Comparison of ENCODE assay signal across 1 cellular context in the genomic region with DNA sequence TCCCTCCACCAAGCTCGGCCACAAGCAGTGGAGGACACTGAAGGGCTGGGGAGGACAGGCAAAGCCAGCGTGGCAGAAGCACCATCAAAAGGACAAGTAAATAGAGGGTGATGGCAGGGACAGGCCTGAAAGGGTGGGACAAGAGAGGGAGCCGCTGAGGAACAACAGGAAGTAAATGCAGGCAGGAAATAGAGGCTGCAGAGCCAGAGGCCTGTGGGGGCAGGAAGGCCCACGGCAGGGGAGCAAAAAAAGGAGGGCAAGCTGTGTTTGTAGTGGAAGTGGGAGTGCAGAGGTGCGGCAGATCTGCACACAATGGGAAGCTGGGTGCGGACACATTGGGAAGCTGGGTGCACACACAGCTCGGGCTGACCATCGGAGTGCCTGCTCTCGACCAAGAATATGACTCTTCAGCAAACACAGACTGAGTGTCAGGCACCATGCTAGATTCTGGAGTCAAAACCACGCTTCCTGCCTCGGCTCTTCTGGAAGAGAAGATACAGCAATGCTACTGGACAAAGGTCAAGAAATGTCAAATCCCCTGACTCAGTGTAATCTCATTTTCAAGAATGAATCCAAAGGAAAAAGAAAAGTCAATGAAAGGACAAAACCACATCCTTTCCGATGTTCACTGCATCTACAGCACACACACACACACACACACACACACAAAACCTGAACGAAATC.
A peak's percentile ranks its signal among the peaks of the same experiment; 100 is the strongest.
TF ChIP-seq lines count a peak whose summit lies in the region.

No MANE protein-coding gene starts in this region.

TF ChIP-seq in K562, 482 proteins besides CTCF, POLR2A, EP300 and RAD21 (continued from another document and continues in another):
- TF ChIP-seq HOMEZ (CRISPR knock-in tag; IDR thresholded peaks at IDR 0.05) = no peak
- no peak for TF ChIP-seq ZEB2 (IDR thresholded peaks at IDR 0.05)
- TF ChIP-seq ZBTB17 (CRISPR knock-in tag; IDR thresholded peaks at IDR 0.05) = no peak
- TF ChIP-seq STAG1 (CRISPR knock-in tag; IDR thresholded peaks at IDR 0.05; ENCODE audit: borderline replicate concordance) = no peak
- TF ChIP-seq CXXC5 (CRISPR knock-in tag; IDR thresholded peaks at IDR 0.05) = no peak
- TF ChIP-seq TCFL5 (CRISPR knock-in tag; conservative IDR thresholded peaks at IDR 0.05) = no peak
- TF ChIP-seq HDAC2 (IDR thresholded peaks at IDR 0.05) = no peak
- TF ChIP-seq ZNF347 (CRISPR knock-in tag; IDR thresholded peaks at IDR 0.05; ENCODE audit: low read depth) = no peak
- TF ChIP-seq NFE2L1 (tag; IDR thresholded peaks at IDR 0.05; ENCODE audit: borderline replicate concordance, low read depth) = no peak
- TF ChIP-seq PHTF2 (CRISPR knock-in tag; IDR thresholded peaks at IDR 0.05) = no peak
- TF ChIP-seq HNRNPLL (IDR thresholded peaks at IDR 0.05; ENCODE audit: low read depth, low read length, poor library complexity, severe bottlenecking) = no peak
- TF ChIP-seq RUNX1 (IDR thresholded peaks at IDR 0.05; ENCODE audit: low read depth) = no peak
- no peak for TF ChIP-seq E2F3 (CRISPR knock-in tag; IDR thresholded peaks at IDR 0.05)
- no peak for TF ChIP-seq TBP (optimal IDR thresholded peaks at IDR 0.05; ENCODE audit: low read depth, low read length)
- 0 out of 2 replicates have a peak, but pooled peaks have one; percentile 65 for TF ChIP-seq ZNF175 (CRISPR knock-in tag; IDR thresholded peaks at IDR 0.05; ENCODE audit: low read depth)
- TF ChIP-seq CREB1 (IDR thresholded peaks at IDR 0.05) = no peak
- no peak for TF ChIP-seq CREB1 (CRISPR knock-in tag; IDR thresholded peaks at IDR 0.05)
- TF ChIP-seq GABPB1 (CRISPR knock-in tag; IDR thresholded peaks at IDR 0.05) = no peak
- no peak for TF ChIP-seq MBD2 (IDR thresholded peaks at IDR 0.05; ENCODE audit: borderline replicate concordance, low read depth)
- TF ChIP-seq CHD4 (IDR thresholded peaks at IDR 0.05; ENCODE audit: insufficient read depth, insufficient replicate concordance, low read depth, low read length, poor library complexity, severe bottlenecking) = no peak
- TF ChIP-seq ZNF830 (CRISPR knock-in tag; IDR thresholded peaks at IDR 0.05) = no peak
- no peak for TF ChIP-seq ZFP36 (IDR thresholded peaks at IDR 0.05; ENCODE audit: low read depth, low read length, partially characterized antibody)
- 0 out of 2 replicates have a peak, but pooled peaks have one; percentile 26 for TF ChIP-seq NFIC (IDR thresholded peaks at IDR 0.05)
- TF ChIP-seq ZNF592 (IDR thresholded peaks at IDR 0.05) = peak; percentile 64; the same call in 1 of the 2 replicates
- no peak for TF ChIP-seq HIVEP1 (CRISPR knock-in tag; IDR thresholded peaks at IDR 0.05)
- peak; percentile 83 for TF ChIP-seq ZNF316 (IDR thresholded peaks at IDR 0.05)
- TF ChIP-seq SPI1 (IDR thresholded peaks at IDR 0.05; ENCODE audit: borderline replicate concordance, low read depth, low read length) = no peak
- TF ChIP-seq GTF2F1 (IDR thresholded peaks at IDR 0.05; ENCODE audit: low read depth, low read length) = no peak
- TF ChIP-seq, protein P1, sequence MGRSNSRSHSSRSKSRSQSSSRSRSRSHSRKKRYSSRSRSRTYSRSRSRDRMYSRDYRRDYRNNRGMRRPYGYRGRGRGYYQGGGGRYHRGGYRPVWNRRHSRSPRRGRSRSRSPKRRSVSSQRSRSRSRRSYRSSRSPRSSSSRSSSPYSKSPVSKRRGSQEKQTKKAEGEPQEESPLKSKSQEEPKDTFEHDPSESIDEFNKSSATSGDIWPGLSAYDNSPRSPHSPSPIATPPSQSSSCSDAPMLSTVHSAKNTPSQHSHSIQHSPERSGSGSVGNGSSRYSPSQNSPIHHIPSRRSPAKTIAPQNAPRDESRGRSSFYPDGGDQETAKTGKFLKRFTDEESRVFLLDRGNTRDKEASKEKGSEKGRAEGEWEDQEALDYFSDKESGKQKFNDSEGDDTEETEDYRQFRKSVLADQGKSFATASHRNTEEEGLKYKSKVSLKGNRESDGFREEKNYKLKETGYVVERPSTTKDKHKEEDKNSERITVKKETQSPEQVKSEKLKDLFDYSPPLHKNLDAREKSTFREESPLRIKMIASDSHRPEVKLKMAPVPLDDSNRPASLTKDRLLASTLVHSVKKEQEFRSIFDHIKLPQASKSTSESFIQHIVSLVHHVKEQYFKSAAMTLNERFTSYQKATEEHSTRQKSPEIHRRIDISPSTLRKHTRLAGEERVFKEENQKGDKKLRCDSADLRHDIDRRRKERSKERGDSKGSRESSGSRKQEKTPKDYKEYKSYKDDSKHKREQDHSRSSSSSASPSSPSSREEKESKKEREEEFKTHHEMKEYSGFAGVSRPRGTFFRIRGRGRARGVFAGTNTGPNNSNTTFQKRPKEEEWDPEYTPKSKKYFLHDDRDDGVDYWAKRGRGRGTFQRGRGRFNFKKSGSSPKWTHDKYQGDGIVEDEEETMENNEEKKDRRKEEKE (IDR thresholded peaks at IDR 0.05; ENCODE audit: borderline replicate concordance in 1 of 2, control insufficient read depth in 1 of 2, low read depth in 2 of 2, low read length in 1 of 2) = no peak
- TF ChIP-seq POLR2AphosphoS5 (IDR thresholded peaks at IDR 0.05; ENCODE audit: control insufficient read depth, insufficient read depth, low read depth, low read length) = no peak
- no peak for TF ChIP-seq MAX (CRISPR knock-in tag; IDR thresholded peaks at IDR 0.05)
- TF ChIP-seq MAFG (tag; conservative IDR thresholded peaks at IDR 0.05) = no peak
- TF ChIP-seq GTF2A2 (tag; IDR thresholded peaks at IDR 0.05) = no peak
- no peak for TF ChIP-seq PTRF (tag; IDR thresholded peaks at IDR 0.05)
- 0 out of 2 replicates have a peak, but pooled peaks have one; percentile 22 for TF ChIP-seq ZNF584 (CRISPR knock-in tag; IDR thresholded peaks at IDR 0.05; ENCODE audit: low read depth)
- no peak for TF ChIP-seq PML (IDR thresholded peaks at IDR 0.05; ENCODE audit: low read length)
- no peak for TF ChIP-seq ESRRB (CRISPR knock-in tag; IDR thresholded peaks at IDR 0.05; ENCODE audit: borderline replicate concordance)
- TF ChIP-seq SMARCE1 (IDR thresholded peaks at IDR 0.05) = peak; percentile 52; the same call in 1 of the 2 replicates
- TF ChIP-seq BACH1 (tag; IDR thresholded peaks at IDR 0.05) = no peak
- no peak for TF ChIP-seq CEBPB (tag; IDR thresholded peaks at IDR 0.05)
- no peak for TF ChIP-seq HSF4 (CRISPR knock-in tag; IDR thresholded peaks at IDR 0.05; ENCODE audit: borderline replicate concordance)
- no peak for TF ChIP-seq ZC3H11A (IDR thresholded peaks at IDR 0.05; ENCODE audit: low read depth, low read length)
- no peak for TF ChIP-seq RHOXF2B (CRISPR knock-in tag; conservative IDR thresholded peaks at IDR 0.05)
- TF ChIP-seq ASH1L (IDR thresholded peaks at IDR 0.05; ENCODE audit: borderline replicate concordance, low read depth, partially characterized antibody) = no peak
- TF ChIP-seq NBN (IDR thresholded peaks at IDR 0.05; ENCODE audit: low read depth) = no peak
- TF ChIP-seq CBFA2T3 (IDR thresholded peaks at IDR 0.05) = peak; percentile 73
- no peak for TF ChIP-seq RFX7 (CRISPR knock-in tag; IDR thresholded peaks at IDR 0.05)
- TF ChIP-seq, protein P2, sequence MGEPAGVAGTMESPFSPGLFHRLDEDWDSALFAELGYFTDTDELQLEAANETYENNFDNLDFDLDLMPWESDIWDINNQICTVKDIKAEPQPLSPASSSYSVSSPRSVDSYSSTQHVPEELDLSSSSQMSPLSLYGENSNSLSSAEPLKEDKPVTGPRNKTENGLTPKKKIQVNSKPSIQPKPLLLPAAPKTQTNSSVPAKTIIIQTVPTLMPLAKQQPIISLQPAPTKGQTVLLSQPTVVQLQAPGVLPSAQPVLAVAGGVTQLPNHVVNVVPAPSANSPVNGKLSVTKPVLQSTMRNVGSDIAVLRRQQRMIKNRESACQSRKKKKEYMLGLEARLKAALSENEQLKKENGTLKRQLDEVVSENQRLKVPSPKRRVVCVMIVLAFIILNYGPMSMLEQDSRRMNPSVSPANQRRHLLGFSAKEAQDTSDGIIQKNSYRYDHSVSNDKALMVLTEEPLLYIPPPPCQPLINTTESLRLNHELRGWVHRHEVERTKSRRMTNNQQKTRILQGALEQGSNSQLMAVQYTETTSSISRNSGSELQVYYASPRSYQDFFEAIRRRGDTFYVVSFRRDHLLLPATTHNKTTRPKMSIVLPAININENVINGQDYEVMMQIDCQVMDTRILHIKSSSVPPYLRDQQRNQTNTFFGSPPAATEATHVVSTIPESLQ (CRISPR knock-in tag; IDR thresholded peaks at IDR 0.05) = no peak
- TF ChIP-seq TRIM28 (IDR thresholded peaks at IDR 0.05) = no peak
- no peak for TF ChIP-seq RFX5 (IDR thresholded peaks at IDR 0.05; ENCODE audit: low read depth, low read length)
- TF ChIP-seq NR2C2 (CRISPR knock-in tag; IDR thresholded peaks at IDR 0.05) = no peak
- peak; percentile 48; the same call in 1 of the 2 replicates for TF ChIP-seq NR2C2 (tag; IDR thresholded peaks at IDR 0.05)
- TF ChIP-seq ARID2 (IDR thresholded peaks at IDR 0.05) = no peak
- TF ChIP-seq ERF (CRISPR knock-in tag; IDR thresholded peaks at IDR 0.05) = no peak
- TF ChIP-seq CEBPG (CRISPR knock-in tag; IDR thresholded peaks at IDR 0.05) = no peak
- TF ChIP-seq CEBPG (tag; conservative IDR thresholded peaks at IDR 0.05 in 1 of 2, IDR thresholded peaks at IDR 0.05 in 1 of 2) = no peak
- TF ChIP-seq EZH2 (IDR thresholded peaks at IDR 0.05; ENCODE audit: borderline replicate concordance, low read depth, low read length) = no peak
- TF ChIP-seq ZNF408 (CRISPR knock-in tag; IDR thresholded peaks at IDR 0.05; ENCODE audit: low read depth) = no peak
- no peak for TF ChIP-seq CCAR2 (IDR thresholded peaks at IDR 0.05; ENCODE audit: low read depth, low read length)
- TF ChIP-seq HDAC1 (IDR thresholded peaks at IDR 0.05) = peak in 1 of 2 experiments; percentile 54; a peak in 2 of 4 replicates
- TF ChIP-seq, protein P3, sequence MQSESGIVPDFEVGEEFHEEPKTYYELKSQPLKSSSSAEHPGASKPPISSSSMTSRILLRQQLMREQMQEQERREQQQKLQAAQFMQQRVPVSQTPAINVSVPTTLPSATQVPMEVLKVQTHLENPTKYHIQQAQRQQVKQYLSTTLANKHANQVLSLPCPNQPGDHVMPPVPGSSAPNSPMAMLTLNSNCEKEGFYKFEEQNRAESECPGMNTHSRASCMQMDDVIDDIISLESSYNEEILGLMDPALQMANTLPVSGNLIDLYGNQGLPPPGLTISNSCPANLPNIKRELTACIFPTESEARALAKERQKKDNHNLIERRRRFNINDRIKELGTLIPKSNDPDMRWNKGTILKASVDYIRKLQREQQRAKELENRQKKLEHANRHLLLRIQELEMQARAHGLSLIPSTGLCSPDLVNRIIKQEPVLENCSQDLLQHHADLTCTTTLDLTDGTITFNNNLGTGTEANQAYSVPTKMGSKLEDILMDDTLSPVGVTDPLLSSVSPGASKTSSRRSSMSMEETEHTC (IDR thresholded peaks at IDR 0.05) = no peak
- TF ChIP-seq, protein P4, sequence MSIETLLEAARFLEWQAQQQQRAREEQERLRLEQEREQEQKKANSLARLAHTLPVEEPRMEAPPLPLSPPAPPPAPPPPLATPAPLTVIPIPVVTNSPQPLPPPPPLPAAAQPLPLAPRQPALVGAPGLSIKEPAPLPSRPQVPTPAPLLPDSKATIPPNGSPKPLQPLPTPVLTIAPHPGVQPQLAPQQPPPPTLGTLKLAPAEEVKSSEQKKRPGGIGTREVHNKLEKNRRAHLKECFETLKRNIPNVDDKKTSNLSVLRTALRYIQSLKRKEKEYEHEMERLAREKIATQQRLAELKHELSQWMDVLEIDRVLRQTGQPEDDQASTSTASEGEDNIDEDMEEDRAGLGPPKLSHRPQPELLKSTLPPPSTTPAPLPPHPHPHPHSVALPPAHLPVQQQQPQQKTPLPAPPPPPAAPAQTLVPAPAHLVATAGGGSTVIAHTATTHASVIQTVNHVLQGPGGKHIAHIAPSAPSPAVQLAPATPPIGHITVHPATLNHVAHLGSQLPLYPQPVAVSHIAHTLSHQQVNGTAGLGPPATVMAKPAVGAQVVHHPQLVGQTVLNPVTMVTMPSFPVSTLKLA (conservative IDR thresholded peaks at IDR 0.05) = no peak
- no peak for TF ChIP-seq BRCA1 (IDR thresholded peaks at IDR 0.05)
- no peak for TF ChIP-seq BRCA1 (CRISPR knock-in tag; IDR thresholded peaks at IDR 0.05)
